Comparison of ENCODE assay signal across 8 cellular contexts in the genomic region with DNA sequence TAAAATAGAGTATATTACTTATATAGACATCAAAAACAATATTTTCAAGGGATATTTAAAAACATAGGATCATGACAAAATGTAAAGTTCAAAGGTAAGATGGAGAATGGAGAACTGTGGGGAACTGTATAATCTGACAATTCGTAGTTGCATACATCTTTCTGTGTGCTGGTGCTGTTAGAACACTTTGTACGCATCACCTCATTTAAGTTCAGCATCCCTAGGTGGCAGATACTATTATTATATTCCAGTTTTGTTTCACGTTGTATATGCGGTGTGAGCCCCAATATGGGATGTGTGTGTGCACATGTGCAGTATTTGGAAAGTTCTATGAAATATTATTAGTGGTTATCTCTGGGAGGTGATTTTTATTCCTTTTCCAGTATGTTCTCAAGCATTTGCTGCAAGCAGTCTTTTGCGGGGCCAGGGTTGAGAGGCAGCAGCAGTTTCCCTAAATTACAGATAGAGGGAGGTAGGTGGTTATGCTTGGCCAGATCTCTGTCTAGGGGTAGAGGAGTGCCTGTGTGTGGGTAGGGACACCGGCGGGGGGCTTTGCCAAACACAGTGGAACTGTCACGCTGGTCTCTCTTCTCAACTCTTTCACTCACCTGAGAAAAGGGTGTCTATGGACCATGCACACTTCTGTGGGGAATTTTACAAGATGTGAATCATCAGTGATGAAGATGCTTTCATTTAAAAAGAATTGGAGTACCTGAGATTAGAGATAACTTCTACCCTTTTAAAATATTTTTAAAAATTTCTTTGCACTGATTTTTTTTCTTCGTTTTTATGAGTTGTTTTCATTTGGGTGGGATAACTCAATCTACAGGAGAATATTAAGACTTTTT. TPM values are rescaled to one million over a fixed set of nuclear protein-coding genes. Genes with fewer than 3 reads are reported as not detected.
DNase-seq lines count a peak whose midpoint lies in the region; ATAC-seq, FAIRE-seq and TF ChIP-seq lines count a peak whose summit lies in the region.

No MANE protein-coding gene starts in this region.

- no peak overlapping the region for H3K9ac ChIP-seq in DND-41 (ENCODE audit: low read depth, low read length)

- H3K4me1 ChIP-seq in DND-41 (ENCODE audit: insufficient read depth, low read length) (no peaks in the 10 kb centered on the region), GM23338 (ENCODE audit: insufficient read depth) (0 out of 2 replicates have a peak, but pooled peaks cover 4% of the 10 kb centered on the region), right cardiac atrium (ENCODE audit: control insufficient read depth, insufficient read depth, low read length) (no peaks in the 10 kb centered on the region), small intestine (ENCODE audit: control insufficient read depth in 2 of 2, insufficient read depth in 1 of 2, low read depth in 1 of 2, low read length in 1 of 2) (no peaks in the 10 kb centered on the region)

- peak; percentile 78 for ATAC-seq in DND-41 (ENCODE audit: insufficient read depth, low read depth)
- peak; percentile 98 for ATAC-seq in GM23338
- peak; percentile 71 to 76 for ATAC-seq in right cardiac atrium

- H3K9me3 Mint-ChIP-seq in GM23338 = no peaks in the 10 kb centered on the region
- no peaks in the 10 kb centered on the region for H3K9me3 Mint-ChIP-seq in activated T-helper 1 cell treated with anti-CD3 and anti-CD28 coated beads, Interleukin-12 subunit alpha, Interleukin-12 subunit beta, Interleukin-2, Interleukin-4 antibody, amounts not matched to agents 30 ng/mL and 10 ng/mL and 1 ng/mL, durations not matched to agents 14 hours and 24 hours and 36 hours

- FAIRE-seq in small intestine (lab: Jason Lieb, UNC) = no peak

- H3K27ac Mint-ChIP-seq in GM23338 = no peak overlapping the region
- no peak overlapping the region for H3K27ac Mint-ChIP-seq in activated T-helper 1 cell treated with anti-CD3 and anti-CD28 coated beads, Interleukin-12 subunit alpha, Interleukin-12 subunit beta, Interleukin-2, Interleukin-4 antibody, amounts not matched to agents 30 ng/mL and 10 ng/mL and 1 ng/mL, durations not matched to agents 14 hours and 24 hours and 36 hours

- peaks cover 3% of the 10 kb centered on the region; the same call in 1 of the 3 replicates for H3K4me1 Mint-ChIP-seq in GM23338
- peaks cover 22% of the 10 kb centered on the region for H3K4me1 Mint-ChIP-seq in activated T-helper 1 cell treated with anti-CD3 and anti-CD28 coated beads, Interleukin-12 subunit alpha, Interleukin-12 subunit beta, Interleukin-2, Interleukin-4 antibody, amounts not matched to agents 30 ng/mL and 10 ng/mL and 1 ng/mL, durations not matched to agents 14 hours and 24 hours and 36 hours (ENCODE audit: low read depth)

- H3K27me3 ChIP-seq in DND-41 (ENCODE audit: insufficient read depth, low read length, poor library complexity) = no peaks in the 10 kb centered on the region
- H3K27me3 ChIP-seq in GM23338 (ENCODE audit: insufficient read depth) = peaks cover 8% of the 10 kb centered on the region; the same call in 1 of the 2 replicates
- H3K27me3 ChIP-seq in right cardiac atrium (ENCODE audit: control insufficient read depth, insufficient read depth) = no peaks in the 10 kb centered on the region
- H3K27me3 ChIP-seq in small intestine (ENCODE audit: control insufficient read depth in 2 of 2, insufficient read depth in 2 of 2, low read length in 2 of 2) = no peaks in the 10 kb centered on the region

- H3K27me3 Mint-ChIP-seq in GM23338 (ENCODE audit: insufficient read depth, low read depth, poor library complexity) = peaks cover 7% of the 10 kb centered on the region
- peaks cover 19% of the 10 kb centered on the region for H3K27me3 Mint-ChIP-seq in activated T-helper 1 cell treated with anti-CD3 and anti-CD28 coated beads, Interleukin-12 subunit alpha, Interleukin-12 subunit beta, Interleukin-2, Interleukin-4 antibody, amounts not matched to agents 30 ng/mL and 10 ng/mL and 1 ng/mL, durations not matched to agents 14 hours and 24 hours and 36 hours (ENCODE audit: insufficient read depth)

- no peak overlapping the region for H3K4me3 ChIP-seq in DND-41 (ENCODE audit: low read depth in 1 of 2, low read length in 2 of 2)
- no peak overlapping the region for H3K4me3 ChIP-seq in GM23338
- H3K4me3 ChIP-seq in right cardiac atrium (ENCODE audit: low read length) = no peak overlapping the region
- no peak overlapping the region for H3K4me3 ChIP-seq in small intestine (ENCODE audit: low read depth in 1 of 2, low read length in 2 of 2)

- H2AFZ ChIP-seq in DND-41 (ENCODE audit: low read depth, low read length) (no peak overlapping the region), GM23338 (peak overlapping the region; percentile 84; the same call in 1 of the 2 replicates)

- DNase-seq in DND-41 (no peak), GM23338 (ENCODE audit: low spot score) (peak; percentile 67), NCI-H526 treated with DMSO at 0.1 percent for 48 hours (lab: John Stamatoyannopoulos, UW) (peak; percentile 48), right cardiac atrium (no peak), small intestine (no peak), DMS79 (lab: John Stamatoyannopoulos, UW) (no peak)
- peak; percentile 17 for DNase-seq in activated T-helper 1 cell treated with anti-CD3 and anti-CD28 coated beads, Interleukin-12 subunit alpha, Interleukin-12 subunit beta, Interleukin-2, Interleukin-4 antibody, amounts not matched to agents 30 ng/mL and 10 ng/mL and 1 ng/mL, durations not matched to agents 14 hours and 24 hours and 36 hours (ENCODE audit: low spot score)
- peak; percentile 30 for DNase-seq in stimulated activated CD4-positive, alpha-beta T cell treated with anti-CD3 and anti-CD28 coated beads, Interleukin-4, amount 100 ng/mL, for 24 hours

- WGBS in right cardiac atrium = 36% methylated on average over 9 of the region's 9 CpGs
- WGBS in small intestine, 3 donors = 47 to 51% (median 49%) methylated on average over 9 of the region's 9 CpGs

- H4K20me1 ChIP-seq in DND-41 (ENCODE audit: insufficient read depth, low read length) = no peaks in the 10 kb centered on the region
- no peaks in the 10 kb centered on the region for H4K20me1 ChIP-seq in GM23338 (replicated peaks; ENCODE audit: insufficient read depth)

- H3K4me3 Mint-ChIP-seq in GM23338 = no peak overlapping the region
- H3K4me3 Mint-ChIP-seq in activated T-helper 1 cell treated with anti-CD3 and anti-CD28 coated beads, Interleukin-12 subunit alpha, Interleukin-12 subunit beta, Interleukin-2, Interleukin-4 antibody, amounts not matched to agents 30 ng/mL and 10 ng/mL and 1 ng/mL, durations not matched to agents 14 hours and 24 hours and 36 hours = no peak overlapping the region

- no peaks in the 10 kb centered on the region for H3K36me3 Mint-ChIP-seq in GM23338 (ENCODE audit: low read depth)
- H3K36me3 Mint-ChIP-seq in activated T-helper 1 cell treated with anti-CD3 and anti-CD28 coated beads, Interleukin-12 subunit alpha, Interleukin-12 subunit beta, Interleukin-2, Interleukin-4 antibody, amounts not matched to agents 30 ng/mL and 10 ng/mL and 1 ng/mL, durations not matched to agents 14 hours and 24 hours and 36 hours (ENCODE audit: low read depth) = no peaks in the 10 kb centered on the region

- H3K27ac ChIP-seq in DND-41 (ENCODE audit: low read length) (no peak overlapping the region), GM23338 (ENCODE audit: low read depth) (no peak overlapping the region), right cardiac atrium (ENCODE audit: low read length) (no peak overlapping the region), small intestine (ENCODE audit: low read depth in 1 of 2, low read length in 1 of 2) (no peak overlapping the region)

- H3K36me3 ChIP-seq in DND-41 (ENCODE audit: insufficient read depth, low read length) (no peaks in the 10 kb centered on the region), GM23338 (ENCODE audit: insufficient read depth) (no peaks in the 10 kb centered on the region), small intestine (ENCODE audit: control insufficient read depth in 2 of 2, insufficient read depth in 2 of 2, low read length in 2 of 2) (no peaks in the 10 kb centered on the region)

- intact Hi-C loops in activated T-helper 1 cell treated with anti-CD3 and anti-CD28 coated beads, Interleukin-12 subunit alpha, Interleukin-12 subunit beta, Interleukin-2, Interleukin-4 antibody, amounts not matched to agents 30 ng/mL and 10 ng/mL and 1 ng/mL, durations not matched to agents 14 hours and 24 hours and 36 hours (cut with micrococcal nuclease) = loop anchor here (1.0 to 10.0 kb wide), 3 partner anchors 31 to 525 kb away; no protein-coding TSS in a partner anchor
- intact Hi-C loops in right cardiac atrium (cut with DNase I) = loop anchor here in 2 of 4 donors (10.0 kb wide), 2 partner anchors 125 to 185 kb away; no protein-coding TSS in a partner anchor

- no peaks in the 10 kb centered on the region for H3K9me2 ChIP-seq in GM23338 (ENCODE audit: insufficient read depth)

- H3K9me3 ChIP-seq in DND-41 (ENCODE audit: insufficient read depth, low read length, severe bottlenecking) (no peaks in the 10 kb centered on the region), right cardiac atrium (ENCODE audit: control insufficient read depth, low read length) (no peaks in the 10 kb centered on the region), small intestine (ENCODE audit: control insufficient read depth, low read depth) (no peaks in the 10 kb centered on the region)

- no peak overlapping the region for H3K4me2 ChIP-seq in DND-41 (ENCODE audit: insufficient read depth, low read length)
- H3K4me2 ChIP-seq in GM23338 = no peak overlapping the region

- TF ChIP-seq CTCF in DND-41 (IDR thresholded peaks at IDR 0.05; ENCODE audit: borderline replicate concordance, extremely low read depth, low read length, poor library complexity, severe bottlenecking) = peak; percentile 47
- TF ChIP-seq CTCF in GM23338 (conservative IDR thresholded peaks at IDR 0.05; ENCODE audit: low read depth in 2 of 2) = peak; percentile 58 to 64

- H3F3A ChIP-seq in GM23338 (replicated peaks; ENCODE audit: low read depth) = no peaks in the 10 kb centered on the region

- H3K79me2 ChIP-seq in DND-41 (ENCODE audit: insufficient read depth, low read length) (no peaks in the 10 kb centered on the region), GM23338 (replicated peaks; ENCODE audit: insufficient read depth) (no peaks in the 10 kb centered on the region)

RNA-seq across cellular contexts. Expression of gene ALOX5AP, which starts 55.6 kb away (rescaled TPM):
- not detected in 2 replicates for total RNA-seq in GM23338 (2014; rRNA removed; shearing (Covaris generic))
- polyA plus RNA-seq in GM23338 (2016; fragmentation: Nextera tagmentation; extraction: Ambion mirVana) (0.23 TPM in 1 of 2 replicates, not detected in the other), right cardiac atrium (1.9 TPM), small intestine (10 to 100 TPM; 14.3 to 36.1 (median 18.6) TPM)
- total RNA-seq in activated T-helper 1 cell treated with anti-CD3 and anti-CD28 coated beads, Interleukin-12 subunit alpha, Interleukin-12 subunit beta, Interleukin-2, Interleukin-4 antibody, amounts not matched to agents 30 ng/mL and 10 ng/mL and 1 ng/mL, durations not matched to agents 14 hours and 24 hours and 36 hours = 65.8 and 72.2 TPM in 2 replicates
- 10 to 100 TPM in 1 of 4 donors, 1 to 10 TPM in 3; 3.3 to 12.4 (median 8.2) TPM for total RNA-seq in right cardiac atrium

Comparison
In these comparisons a context has a peak if more than half of its experiments do, and no peak if none do; other contexts are left out.
1. DNase-seq: peak in GM23338 (single experiment), NCI-H526 treated with DMSO at 0.1 percent for 48 hours (single experiment), activated T-helper 1 cell treated with anti-CD3 and anti-CD28 coated beads, Interleukin-12 subunit alpha, Interleukin-12 subunit beta, Interleukin-2, Interleukin-4 antibody, amounts not matched to agents 30 ng/mL and 10 ng/mL and 1 ng/mL, durations not matched to agents 14 hours and 24 hours and 36 hours (single experiment) and stimulated activated CD4-positive, alpha-beta T cell treated with anti-CD3 and anti-CD28 coated beads, Interleukin-4, amount 100 ng/mL, for 24 hours (single experiment); none in DND-41 (single experiment), right cardiac atrium (0 of 3), small intestine (single experiment) and DMS79 (single experiment).
2. Peak in every context shown above with its lines, with median percentiles within 50 percentile points of each other: ATAC-seq.